8 cellular contexts compared by ENCODE assay signal in genomic region chr18:53698907-53699306, GRCh38.
A peak's percentile ranks its signal among the peaks of the same experiment; 100 is the strongest.
DNase-seq lines count a peak whose midpoint lies in the region; ATAC-seq and TF ChIP-seq lines count a peak whose summit lies in the region.

No MANE protein-coding gene starts in this region.

- H3K27me3 Mint-ChIP-seq in neural progenitor cell (ENCODE audit: insufficient read depth, low read depth): no peaks in the 10 kb centered on the region
- no peaks in the 10 kb centered on the region for H3K27me3 Mint-ChIP-seq in T-cell

- DNase-seq in COR-L47 (lab: John Stamatoyannopoulos, UW): peak; percentile 74
- peak; percentile 38 for DNase-seq in NCI-H524 treated with DMSO at 0.1 percent for 48 hours (lab: John Stamatoyannopoulos, UW)
- peak; percentile 1 for DNase-seq in epithelial cell of prostate (ENCODE audit: low read depth, low spot score)
- peak; percentile 68 for DNase-seq in neural progenitor cell (ENCODE audit: low spot score)
- DNase-seq in activated T-cell treated with anti-CD3 and anti-CD28 coated beads for 4 hours: no peak
- DNase-seq in T-cell: no peak

- H2AFZ ChIP-seq in neural progenitor cell (replicated peaks): peak overlapping the region; percentile 88

- H3K36me3 ChIP-seq in neural progenitor cell: no peaks in the 10 kb centered on the region

- H3K9me3 Mint-ChIP-seq in neural progenitor cell (peaks cover 7% of the 10 kb centered on the region), T-cell (peaks cover 0 to 7% (median 0%) of the 10 kb centered on the region in 3 donors)

- H3K4me2 ChIP-seq in neural progenitor cell: no peak overlapping the region

- CTCF ChIA-PET in T-cell (lab: Charles Lee): no interaction called here

- H3K4me1 Mint-ChIP-seq in neural progenitor cell (peaks cover 3% of the 10 kb centered on the region), T-cell (no peaks in the 10 kb centered on the region)

- H3K27me3 ChIP-seq in neural progenitor cell: no peaks in the 10 kb centered on the region

- H3K4me3 ChIP-seq in neural progenitor cell: no peak overlapping the region

- no peaks in the 10 kb centered on the region for H3K4me1 ChIP-seq in neural progenitor cell

- H3K27ac ChIP-seq in epithelial cell of prostate (no peak overlapping the region), neural progenitor cell (no peak overlapping the region)

- ATAC-seq in GM21723 (IDR thresholded peaks at IDR 0.05; ENCODE audit: unreplicated experiment) (peak; percentile 56), HG02970 (IDR thresholded peaks at IDR 0.05; ENCODE audit: low FRiP score, unreplicated experiment) (no peak), T-cell (replicated peaks in 1 of 4) (no peak)

- H3K27ac Mint-ChIP-seq in neural progenitor cell (peak overlapping the region; percentile 23), T-cell (no peak overlapping the region)

- peak; percentile 84 for TF ChIP-seq CTCF in neural progenitor cell (IDR thresholded peaks at IDR 0.05)

- no peak overlapping the region for H3K9ac ChIP-seq in neural progenitor cell

- no peaks in the 10 kb centered on the region for H3K36me3 Mint-ChIP-seq in neural progenitor cell
- no peaks in the 10 kb centered on the region for H3K36me3 Mint-ChIP-seq in T-cell

- H3K79me2 ChIP-seq in neural progenitor cell (ENCODE audit: low read depth): no peaks in the 10 kb centered on the region

- H3K9me3 ChIP-seq in neural progenitor cell (ENCODE audit: low read depth): no peaks in the 10 kb centered on the region

- POLR2A ChIA-PET in T-cell (lab: Charles Lee): no interaction called here

- no peaks in the 10 kb centered on the region for H4K20me1 ChIP-seq in neural progenitor cell (ENCODE audit: low read depth)

- no peaks in the 10 kb centered on the region for H3F3A ChIP-seq in neural progenitor cell (ENCODE audit: low read depth)

- H3K4me3 Mint-ChIP-seq in neural progenitor cell (no peak overlapping the region), T-cell (no peak overlapping the region)

Comparison
In these comparisons a context has a peak if more than half of its experiments do, and no peak if none do; other contexts are left out.
1. DNase-seq: peak in COR-L47 (single experiment), NCI-H524 treated with DMSO at 0.1 percent for 48 hours (single experiment), epithelial cell of prostate (single experiment) and neural progenitor cell (single experiment); none in activated T-cell treated with anti-CD3 and anti-CD28 coated beads for 4 hours (single experiment) and T-cell (0 of 34).